Comparison of ENCODE assay signal across 9 cellular contexts in genomic region chr4:168710353-168710946, GRCh38.
DNase-seq lines count a peak whose midpoint lies in the region; ATAC-seq lines count a peak whose summit lies in the region.
"Had no signal": no experiment of that assay in that cellular context is flagged by ENCODE, and none has a peak within 500 bp of the region (broad histone marks: within the 10 kb centered on the region; RNA-seq: fewer than 3 reads in every experiment).

No MANE protein-coding gene starts in this region.

- H2BK15ac ChIP-seq in mesenchymal stem cell (ENCODE audit: low read depth, poor library complexity, severe bottlenecking): no peak overlapping the region

- no peak overlapping the region for H4K8ac ChIP-seq in mesenchymal stem cell (ENCODE audit: low read length)

- no peak overlapping the region for H4K91ac ChIP-seq in mesenchymal stem cell (ENCODE audit: low read length)

- no peak overlapping the region for H2BK12ac ChIP-seq in mesenchymal stem cell (ENCODE audit: low read length in 2 of 2)

- H3K23ac ChIP-seq in mesenchymal stem cell (ENCODE audit: low read length in 2 of 2): no peak overlapping the region

- peaks cover 3% of the 10 kb centered on the region for H3K4me1 ChIP-seq in mesenchymal stem cell (ENCODE audit: control insufficient read depth, insufficient read depth, low read depth, low read length)

- no peaks in the 10 kb centered on the region for H3K79me1 ChIP-seq in mesenchymal stem cell (replicated peaks; ENCODE audit: low read length, poor library complexity, severe bottlenecking)

- H3K4ac ChIP-seq in mesenchymal stem cell (ENCODE audit: low read depth in 1 of 2, low read length in 2 of 2): no peak overlapping the region

- peaks cover 0 to 7% of the 10 kb centered on the region in 2 experiments for H3K36me3 ChIP-seq in mesenchymal stem cell (ENCODE audit: control insufficient read depth in 1 of 2, insufficient read depth in 2 of 2, low read depth in 1 of 2, low read length in 2 of 2)

- no peaks in the 10 kb centered on the region for H3K9me3 ChIP-seq in mesenchymal stem cell (ENCODE audit: control insufficient read depth, low read length)
- H3K9me3 ChIP-seq: SJCRH30 had no signal

- H3K9ac ChIP-seq in mesenchymal stem cell (ENCODE audit: low read length): peak overlapping the region; percentile 13

- H3K18ac ChIP-seq in mesenchymal stem cell (ENCODE audit: low read depth in 1 of 2, low read length in 2 of 2): no peak overlapping the region

- H3K27me3 ChIP-seq in mesenchymal stem cell (ENCODE audit: control insufficient read depth in 1 of 2, insufficient read depth in 1 of 2, low read length in 2 of 2): no peaks in the 10 kb centered on the region
- H3K27me3 ChIP-seq: SJCRH30 had no signal

- no peak overlapping the region for H2AK5ac ChIP-seq in mesenchymal stem cell (ENCODE audit: low read length, severe bottlenecking)

- H2BK120ac ChIP-seq in mesenchymal stem cell (ENCODE audit: low read depth, low read length): no peak overlapping the region

- H3K4me3 ChIP-seq in mesenchymal stem cell (ENCODE audit: insufficient read depth in 1 of 2, low read depth in 1 of 2, low read length in 2 of 2): no peak overlapping the region
- H3K4me3 ChIP-seq: SJCRH30 had no signal

- DNase-seq in GM03348 (ENCODE audit: low spot score) (peak; percentile 58), NCI-H446 (lab: John Stamatoyannopoulos, UW) (peak; percentile 28 to 34), dermis blood vessel endothelial cell (peak; percentile 79), mesenchymal stem cell (peak; percentile 80), NCI-H510A treated with DMSO at 0.1 percent for 48 hours (lab: John Stamatoyannopoulos, UW) (no peak), GM19238 (ENCODE audit: insufficient read length, low spot score) (no peak)

- WGBS in mesenchymal stem cell: 78% methylated on average over 3 of the region's 3 CpGs

- no peak overlapping the region for H2AFZ ChIP-seq in mesenchymal stem cell (ENCODE audit: low read depth, low read length)

- H3K14ac ChIP-seq in mesenchymal stem cell (ENCODE audit: low read length in 2 of 2): no peak overlapping the region

- ATAC-seq in activated CD4-positive, CD25-positive, alpha-beta regulatory T cell treated with anti-CD3 and anti-CD28 coated beads, Interleukin-2, amount 50 U/mL, for 24 hours: no peak
- ATAC-seq in HG02981 (IDR thresholded peaks at IDR 0.05; ENCODE audit: unreplicated experiment): no peak

- no peak overlapping the region for H3K27ac ChIP-seq in mesenchymal stem cell (ENCODE audit: low read length, poor library complexity, severe bottlenecking)
- H3K27ac ChIP-seq: SJCRH30 had no signal

- H2BK5ac ChIP-seq in mesenchymal stem cell (ENCODE audit: low read depth, low read length, poor library complexity, severe bottlenecking): no peak overlapping the region

- no peak overlapping the region for H3K4me2 ChIP-seq in mesenchymal stem cell (ENCODE audit: low read length, poor library complexity, severe bottlenecking)

Comparison
In these comparisons a context has a peak if more than half of its experiments do, and no peak if none do; other contexts are left out.
1. DNase-seq: peak in GM03348 (single experiment), NCI-H446 (2 of 2), dermis blood vessel endothelial cell (single experiment) and mesenchymal stem cell (single experiment); none in NCI-H510A treated with DMSO at 0.1 percent for 48 hours (single experiment) and GM19238 (single experiment).